In the genomic region with DNA sequence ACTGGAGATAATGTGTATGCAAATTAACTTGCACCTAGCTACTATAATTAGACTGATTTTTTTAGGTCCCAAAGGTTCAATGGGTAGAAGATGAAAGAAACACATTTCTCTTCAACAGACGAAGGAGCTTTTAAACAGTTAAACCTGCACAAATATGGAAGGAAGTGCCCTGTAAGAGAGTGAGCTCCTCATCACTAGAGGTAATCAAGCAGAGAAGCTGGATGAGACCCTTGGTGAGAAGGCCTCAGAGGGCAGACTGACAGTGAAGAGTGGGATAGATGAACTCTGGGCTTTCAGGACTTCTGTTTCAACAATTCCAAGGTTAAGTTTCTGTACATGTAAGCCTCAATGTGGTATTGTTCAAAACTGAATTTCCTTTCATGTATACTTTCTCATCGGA, we compare ENCODE assay signal across 18 cellular contexts. TPM values are rescaled to one million over a fixed set of nuclear protein-coding genes. Genes with fewer than 3 reads are reported as not detected.
DNase-seq lines count a peak whose midpoint lies in the region; ATAC-seq, FAIRE-seq and TF ChIP-seq lines count a peak whose summit lies in the region.
"Had no signal": no experiment of that assay in that cellular context is flagged by ENCODE, and none has a peak within 500 bp of the region (broad histone marks: within the 10 kb centered on the region; RNA-seq: fewer than 3 reads in every experiment).

No MANE protein-coding gene starts in this region.

- H3K18ac ChIP-seq in H1 (ENCODE audit: extremely low read depth, low read length): no peak overlapping the region

- TF ChIP-seq CTCF in left ventricle myocardium inferior (IDR thresholded peaks at IDR 0.05; ENCODE audit: borderline replicate concordance) (no peak), H1 (IDR thresholded peaks at IDR 0.05; ENCODE audit: control extremely low read depth in 1 of 3, insufficient read depth in 1 of 3, low read depth in 1 of 3, low read length in 3 of 3) (no peak), osteocyte (IDR thresholded peaks at IDR 0.05) (no peak), upper lobe of right lung (IDR thresholded peaks at IDR 0.05) (no peak), foreskin keratinocyte (conservative IDR thresholded peaks at IDR 0.05) (no peak), dorsolateral prefrontal cortex (IDR thresholded peaks at IDR 0.05 in 54 of 56, conservative IDR thresholded peaks at IDR 0.05 in 2 of 56; ENCODE audit: low read depth in 1 of 56, partially characterized antibody in 56 of 56) (no peak)

- H2BK12ac ChIP-seq in H1 (ENCODE audit: low read depth, low read length): no peak overlapping the region

- 93% methylated on average over 2 of the region's 2 CpGs; no CpG with 5 or more reads in 1 of the 2 experiments for WGBS in H1 (ENCODE audit: extremely low coverage in 1 of 2, insufficient coverage in 1 of 2, insufficient read length in 1 of 2, insufficient replicate concordance in 2 of 2, low coverage in 1 of 2, low lambda C conversion rate in 2 of 2, missing lambda C conversion rate in 1 of 2), 2 experiments

- H3K79me1 ChIP-seq in H1 (ENCODE audit: low read depth, low read length): no peaks in the 10 kb centered on the region

- H2BK5ac ChIP-seq in H1 (ENCODE audit: low read depth, low read length): no peak overlapping the region

- H3K79me2 ChIP-seq in H1 (ENCODE audit: control insufficient read depth in 1 of 2, insufficient read depth in 2 of 2, low read length in 2 of 2): no peaks in the 10 kb centered on the region

- no peaks in the 10 kb centered on the region for H3K9me3 Mint-ChIP-seq in osteocyte (ENCODE audit: unreplicated experiment)

- H2AFZ ChIP-seq in H1 (ENCODE audit: low read length): no peak overlapping the region

- no peak overlapping the region for H2BK20ac ChIP-seq in H1 (ENCODE audit: low read length)

- H3K23me2 ChIP-seq in H1 (ENCODE audit: low read depth, low read length): no peaks in the 10 kb centered on the region

- TF ChIP-seq RAD21 in H1 (IDR thresholded peaks at IDR 0.05 in 1 of 2, conservative IDR thresholded peaks at IDR 0.05 in 1 of 2; ENCODE audit: low read depth in 2 of 2, low read length in 2 of 2): no peak

- no peak overlapping the region for H2BK15ac ChIP-seq in H1 (ENCODE audit: low read length)

- H3K36me3 ChIP-seq in left ventricle myocardium inferior: no peaks in the 10 kb centered on the region
- H3K36me3 ChIP-seq in H1 (ENCODE audit: control insufficient read depth in 2 of 4, insufficient read depth in 4 of 4, low read length in 3 of 4): no peaks in the 10 kb centered on the region
- H3K36me3 ChIP-seq in upper lobe of right lung: no peaks in the 10 kb centered on the region
- H3K36me3 ChIP-seq: BLaER1 treated with 17β-estradiol and CSF1 and Interleukin-3, amounts not matched to agents 10 nM and 100 nM had no signal

- TF ChIP-seq EP300 in H1 (IDR thresholded peaks at IDR 0.05; ENCODE audit: borderline replicate concordance in 1 of 2, low read depth in 2 of 2, low read length in 2 of 2): no peak

- no peak overlapping the region for H2BK120ac ChIP-seq in H1 (replicated peaks; ENCODE audit: low read depth, low read length)

- no peak overlapping the region for H3K4me3 Mint-ChIP-seq in osteocyte (ENCODE audit: unreplicated experiment)

- H4K91ac ChIP-seq in H1 (replicated peaks; ENCODE audit: insufficient read length, low read length): no peak overlapping the region

- intact Hi-C loops in left ventricle myocardium inferior (cut with micrococcal nuclease): no loop called here
- intact Hi-C loops in cardiac septum (cut with DNase I): no loop called here
- intact Hi-C loops in upper lobe of right lung (cut with DNase I): no loop called here
- intact Hi-C loops in dorsolateral prefrontal cortex (cut with DNase I): loop anchor here (10.0 kb wide), 2 partner anchors 180 to 220 kb away; no protein-coding TSS in a partner anchor

- no peak overlapping the region for H3K23ac ChIP-seq in H1 (ENCODE audit: insufficient read length)

- H3K9me3 ChIP-seq in left ventricle myocardium inferior (replicated peaks): no peaks in the 10 kb centered on the region
- no peaks in the 10 kb centered on the region for H3K9me3 ChIP-seq in H1 (ENCODE audit: insufficient read depth in 2 of 2, low read depth in 1 of 2, low read length in 1 of 2)
- H3K9me3 ChIP-seq in upper lobe of right lung: no peaks in the 10 kb centered on the region
- H3K9me3 ChIP-seq: BLaER1 treated with 17β-estradiol and CSF1 and Interleukin-3, amounts not matched to agents 10 nM and 100 nM had no signal

- no peak for FAIRE-seq in H1 (lab: Jason Lieb, UNC)
- FAIRE-seq: A204.1, GM12878 had no signal

- H3K9ac ChIP-seq in H1 (replicated peaks in 1 of 4; ENCODE audit: extremely low read depth in 1 of 4, low read depth in 3 of 4, low read length in 3 of 4): no peak overlapping the region
- H3K9ac ChIP-seq: BLaER1 treated with 17β-estradiol and CSF1 and Interleukin-3, amounts not matched to agents 10 nM and 100 nM had no signal

- no peak for TF ChIP-seq POLR2A in H1 (IDR thresholded peaks at IDR 0.05; ENCODE audit: control extremely low read depth in 1 of 2, low read depth in 2 of 2, low read length in 2 of 2)

- POLR2A ChIA-PET in H1 (lab: Charles Lee; ENCODE audit: partially characterized antibody): interaction anchor here (0.9 to 1.4 kb wide), 3 partner anchors 20 to 22 kb away, joined by 3 read pairs; no protein-coding TSS in a partner anchor

- ATAC-seq in upper lobe of right lung (no peak), foreskin keratinocyte (no peak)
- ATAC-seq: GM12878 had no signal

- peak overlapping the region; percentile 85 for H3K27ac ChIP-seq in left ventricle myocardium inferior (replicated peaks)
- no peak overlapping the region for H3K27ac ChIP-seq in H1 (ENCODE audit: low read depth, low read length)
- peak overlapping the region; percentile 75 for H3K27ac ChIP-seq in upper lobe of right lung
- no peak overlapping the region for H3K27ac ChIP-seq in foreskin keratinocyte
- peak overlapping the region in 2 of 59 donors; percentile 3 to 8 for H3K27ac ChIP-seq in dorsolateral prefrontal cortex
- H3K27ac ChIP-seq: BLaER1 treated with 17β-estradiol and CSF1 and Interleukin-3, amounts not matched to agents 10 nM and 100 nM had no signal

- H2AK5ac ChIP-seq in H1 (ENCODE audit: low read depth, low read length): no peak overlapping the region

- DNase-seq in left ventricle myocardium inferior: no peak
- no peak for DNase-seq in cardiac septum (ENCODE audit: low spot score)
- DNase-seq in H1 (ENCODE audit: low read depth in 1 of 2, low spot score in 2 of 2): no peak
- DNase-seq in osteocyte (ENCODE audit: extremely low spot score, unreplicated experiment): no peak
- no peak for DNase-seq in upper lobe of right lung
- DNase-seq in foreskin keratinocyte: no peak
- no peak for DNase-seq in dorsolateral prefrontal cortex
- DNase-seq in T-helper 1 cell: no peak
- DNase-seq: GDM1, HCEC 1CT, NCI-H1436 treated with DMSO at 0.1 percent for 48 hours, NCI-H2029 treated with DMSO at 0.1 percent for 48 hours, NCI-H2171 treated with DMSO at 0.1 percent for 48 hours, NCI-H510A, NCI-H774 had no signal

- no peak overlapping the region for H3K56ac ChIP-seq in H1 (replicated peaks; ENCODE audit: insufficient read length, low read depth, low read length)

- no peak overlapping the region for H3K14ac ChIP-seq in H1 (ENCODE audit: insufficient read length)

- H4K20me1 ChIP-seq in H1 (replicated peaks in 1 of 2; ENCODE audit: control insufficient read depth in 1 of 2, insufficient read depth in 2 of 2, low read length in 2 of 2): no peaks in the 10 kb centered on the region

- H3K27me3 Mint-ChIP-seq in osteocyte (ENCODE audit: unreplicated experiment): no peaks in the 10 kb centered on the region

- no peak overlapping the region for H3K4me2 ChIP-seq in H1 (ENCODE audit: insufficient read depth in 1 of 2, low read depth in 2 of 2, low read length in 2 of 2)
- H3K4me2 ChIP-seq: BLaER1 treated with 17β-estradiol and CSF1 and Interleukin-3, amounts not matched to agents 10 nM and 100 nM had no signal

- peak overlapping the region; percentile 50 for H3K27ac Mint-ChIP-seq in osteocyte (ENCODE audit: unreplicated experiment)

- peaks cover 50% of the 10 kb centered on the region for H3K4me1 ChIP-seq in left ventricle myocardium inferior
- no peaks in the 10 kb centered on the region for H3K4me1 ChIP-seq in H1 (replicated peaks in 1 of 4; ENCODE audit: control insufficient read depth in 3 of 4, insufficient read depth in 4 of 4, low read length in 3 of 4)
- H3K4me1 ChIP-seq in upper lobe of right lung: peaks cover 12% of the 10 kb centered on the region
- H3K4me1 ChIP-seq in foreskin keratinocyte: peaks cover 42% of the 10 kb centered on the region

- no peaks in the 10 kb centered on the region for H3K36me3 Mint-ChIP-seq in osteocyte (ENCODE audit: unreplicated experiment)

- no peak overlapping the region for H3K4me3 ChIP-seq in left ventricle myocardium inferior
- H3K4me3 ChIP-seq in H1 (ENCODE audit: extremely low read depth in 1 of 4, insufficient read depth in 2 of 4, low read depth in 3 of 4, low read length in 4 of 4): no peak overlapping the region
- H3K4me3 ChIP-seq in upper lobe of right lung: no peak overlapping the region
- no peak overlapping the region for H3K4me3 ChIP-seq in dorsolateral prefrontal cortex
- H3K4me3 ChIP-seq: BLaER1 treated with 17β-estradiol and CSF1 and Interleukin-3, amounts not matched to agents 10 nM and 100 nM; GM12878 had no signal

- H3K27me3 ChIP-seq in left ventricle myocardium inferior (ENCODE audit: low read depth): no peaks in the 10 kb centered on the region
- no peaks in the 10 kb centered on the region for H3K27me3 ChIP-seq in H1 (replicated peaks in 1 of 4; ENCODE audit: control insufficient read depth in 3 of 4, extremely low read depth in 1 of 4, insufficient read depth in 3 of 4, low read length in 3 of 4)
- H3K27me3 ChIP-seq in upper lobe of right lung: peaks cover 4% of the 10 kb centered on the region
- H3K27me3 ChIP-seq in foreskin keratinocyte: no peaks in the 10 kb centered on the region
- no peaks in the 10 kb centered on the region for H3K27me3 ChIP-seq in dorsolateral prefrontal cortex

- CTCF ChIA-PET in H1 (lab: Charles Lee; ENCODE audit: partially characterized antibody): interaction anchor here (0.7 to 2.9 kb wide), 10 partner anchors 10 to 276 kb away, joined by 3 to 8 read pairs (median 4); no protein-coding TSS in a partner anchor

- no peak overlapping the region for H4K5ac ChIP-seq in H1 (ENCODE audit: insufficient read length, low read depth, low read length)

- no peak overlapping the region for H3K4ac ChIP-seq in H1 (replicated peaks; ENCODE audit: insufficient read length, low read depth, low read length)

- no peak overlapping the region for H4K8ac ChIP-seq in H1 (ENCODE audit: extremely low read depth, insufficient read depth, low read length)

- H3K4me1 Mint-ChIP-seq in osteocyte (ENCODE audit: unreplicated experiment): peaks cover 30% of the 10 kb centered on the region

RNA-seq across cellular contexts. Expression of a gene that starts 23.2 kb away (rescaled TPM):
- 27.4 TPM for total RNA-seq in left ventricle myocardium inferior
- 17.4 TPM for total RNA-seq in cardiac septum
- total RNA-seq in H1 (2021; fragmentation: NEBNext Ultra II Directional; extraction: Animal tissue kit (Norgen Biotek cat#: 25700)): 3.7 TPM in 2 replicates
- 2.0 and 2.9 TPM in 2 replicates for polyA plus RNA-seq in H1 (2011; rRNA removed)
- 2.7 TPM for polyA plus RNA-seq in H1 (2011; cell fraction: cytosol; rRNA removed)
- polyA plus RNA-seq in H1 (2011; cell fraction: nucleus; rRNA removed): 3.7 TPM
- 2.3 to 3.2 TPM (median 2.7 TPM) in 4 replicates for polyA plus RNA-seq in H1 (2012, experiment 1 of 2)
- 0.28 TPM for polyA plus RNA-seq in H1 (2012, experiment 2 of 2)
- 1.9 TPM for polyA plus RNA-seq in H1 (2013, experiment 1 of 2)
- 1.8 TPM for polyA plus RNA-seq in H1 (2013, experiment 2 of 2)
- 4.6 and 5.2 TPM in 2 replicates for polyA minus RNA-seq in H1 (2011; rRNA and poly(A)+ RNA removed)
- 1.3 TPM for polyA minus RNA-seq in H1 (2011; cell fraction: cytosol; rRNA and poly(A)+ RNA removed)
- polyA minus RNA-seq in H1 (2011; cell fraction: nucleus; rRNA and poly(A)+ RNA removed): 5.7 TPM
- 4.6 and 4.7 TPM in 2 replicates for total RNA-seq in osteocyte
- total RNA-seq in upper lobe of right lung: 17.1 TPM
- total RNA-seq in foreskin keratinocyte: 14.4 and 19.5 TPM in 2 replicates
- 7.5 and 12.2 TPM in 2 replicates for polyA plus RNA-seq in foreskin keratinocyte
- 10 to 100 TPM in 75 of 120 experiments, 1 to 10 TPM in 45; 2.8 to 18.4 (median 11.1) TPM for total RNA-seq in dorsolateral prefrontal cortex

Comparison
In these comparisons a context has a peak if more than half of its experiments do, and no peak if none do; other contexts are left out.
1. H3K27ac ChIP-seq: peak in left ventricle myocardium inferior (single experiment) and upper lobe of right lung (single experiment); none in H1 (single experiment) and foreskin keratinocyte (single experiment).
2. intact Hi-C loops: an anchor here in dorsolateral prefrontal cortex (10.0 kb wide); none called in left ventricle myocardium inferior, cardiac septum and upper lobe of right lung.